1 cellular context compared by ENCODE assay signal in the genomic region with DNA sequence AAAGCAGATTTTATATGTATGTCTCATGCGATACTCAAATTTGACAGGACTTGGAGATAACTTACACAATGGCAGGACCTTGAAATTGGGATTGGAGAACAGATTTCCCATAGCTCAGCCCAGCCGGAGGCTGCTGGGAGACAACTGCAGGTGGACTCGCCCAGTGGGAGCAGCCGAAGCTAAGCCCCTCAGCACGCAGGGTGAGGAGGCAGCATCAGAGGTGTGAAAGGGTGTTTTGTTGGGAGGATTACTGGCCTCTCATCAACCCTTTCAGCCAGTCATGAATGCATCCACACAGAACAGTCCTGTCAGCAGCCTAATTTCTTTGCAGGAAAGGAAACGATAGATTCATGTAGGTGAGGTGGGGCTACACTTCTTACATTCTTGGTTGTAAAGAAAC.
TF ChIP-seq lines count a peak whose summit lies in the region.

No MANE protein-coding gene starts in this region.

TF ChIP-seq in H1, 55 proteins besides CTCF, POLR2A, EP300 and RAD21:
- TF ChIP-seq MAX (IDR thresholded peaks at IDR 0.05) (0 out of 2 replicates have a peak, but pooled peaks have one; percentile 35), ATF3 (IDR thresholded peaks at IDR 0.05; ENCODE audit: insufficient read depth, low read depth, low read length) (no peak)
